ENCODE assay signal across 17 cellular contexts in the genomic region with DNA sequence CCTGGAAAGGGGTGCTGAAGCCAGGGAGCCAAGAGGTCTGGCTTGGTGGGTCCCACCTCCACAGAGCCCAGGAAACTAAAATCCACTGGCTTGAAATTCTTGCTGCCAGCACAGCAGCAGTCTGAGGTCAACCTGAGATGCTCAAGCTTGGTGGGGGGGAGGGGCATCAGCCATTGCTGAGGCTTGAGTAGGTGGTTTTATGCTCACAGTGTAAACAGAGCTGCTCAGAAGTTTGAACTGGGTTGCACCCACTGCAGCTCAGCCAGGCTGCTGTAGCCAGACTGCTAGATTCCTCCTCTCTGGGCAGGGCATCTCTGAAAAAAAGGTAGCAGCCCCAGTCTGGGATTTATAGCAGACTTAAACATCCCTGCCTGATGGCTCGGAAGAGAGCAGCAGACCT. TPM values are rescaled to one million over a fixed set of nuclear protein-coding genes. Genes with fewer than 3 reads are reported as not detected.
DNase-seq lines count a peak whose midpoint lies in the region; ATAC-seq and TF ChIP-seq lines count a peak whose summit lies in the region.
"Had no signal": no experiment of that assay in that cellular context is flagged by ENCODE, and none has a peak within 500 bp of the region (broad histone marks: within the 10 kb centered on the region; RNA-seq: fewer than 3 reads in every experiment).

No MANE protein-coding gene starts in this region.

- H2AK5ac ChIP-seq in IMR-90 (ENCODE audit: low read depth, low read length) = no peak overlapping the region

- H3K4me2 ChIP-seq in GM23248 (ENCODE audit: unreplicated experiment) (no peak overlapping the region), IMR-90 (ENCODE audit: low read depth, low read length) (no peak overlapping the region), neural progenitor cell (no peak overlapping the region)

- H3K27ac Mint-ChIP-seq in neural progenitor cell = no peak overlapping the region
- H3K27ac Mint-ChIP-seq in activated CD8-positive, alpha-beta T cell treated with anti-CD3 and anti-CD28 coated beads for 36 hours = no peak overlapping the region

- no peak overlapping the region for H3K4me3 Mint-ChIP-seq in neural progenitor cell
- no peak overlapping the region for H3K4me3 Mint-ChIP-seq in activated CD8-positive, alpha-beta T cell treated with anti-CD3 and anti-CD28 coated beads for 36 hours

- dilution Hi-C loops in IMR-90 (cut with HindIII; ENCODE audit: low sequenced_read_pairs, unreplicated experiment) = no loop called here

- no peaks in the 10 kb centered on the region for H3F3A ChIP-seq in GM23248 (ENCODE audit: insufficient read depth)
- H3F3A ChIP-seq in neural progenitor cell (ENCODE audit: low read depth) = no peaks in the 10 kb centered on the region

- WGBS in GM23248 (ENCODE audit: low coverage in 1 of 2, low lambda C conversion rate in 2 of 2, missing lambda C conversion rate in 2 of 2), 2 experiments = 50 to 60% methylated on average over 1 of the region's 1 CpG
- WGBS in IMR-90 (ENCODE audit: extremely low coverage in 2 of 2, insufficient read length in 1 of 2), 2 experiments = no CpG with 5 or more reads among the region's 1 CpG

- no peak overlapping the region for H3K23ac ChIP-seq in IMR-90 (ENCODE audit: low read depth, low read length)

- H3K4me1 Mint-ChIP-seq in neural progenitor cell = peaks cover 4% of the 10 kb centered on the region
- H3K4me1 Mint-ChIP-seq in activated CD8-positive, alpha-beta T cell treated with anti-CD3 and anti-CD28 coated beads for 36 hours (ENCODE audit: low read depth) = no peaks in the 10 kb centered on the region

- no peaks in the 10 kb centered on the region for H3K79me2 ChIP-seq in GM23248 (ENCODE audit: insufficient read depth)
- H3K79me2 ChIP-seq in neural progenitor cell (ENCODE audit: low read depth) = no peaks in the 10 kb centered on the region

- no peaks in the 10 kb centered on the region for H4K20me1 ChIP-seq in GM23248 (ENCODE audit: insufficient read depth)
- H4K20me1 ChIP-seq in IMR-90 (ENCODE audit: insufficient read depth, low read length) = no peaks in the 10 kb centered on the region
- H4K20me1 ChIP-seq in neural progenitor cell (ENCODE audit: low read depth) = no peaks in the 10 kb centered on the region

- H2BK5ac ChIP-seq in IMR-90 (ENCODE audit: low read depth, low read length, poor library complexity, severe bottlenecking) = no peak overlapping the region

- H3K9me3 ChIP-seq in GM23248 (ENCODE audit: low read depth) = no peaks in the 10 kb centered on the region
- H3K9me3 ChIP-seq in IMR-90 (ENCODE audit: control insufficient read depth, insufficient read depth, low read length) = no peaks in the 10 kb centered on the region
- no peaks in the 10 kb centered on the region for H3K9me3 ChIP-seq in neural progenitor cell (ENCODE audit: low read depth)
- H3K9me3 ChIP-seq: BE2C, SJCRH30 had no signal

- H2BK20ac ChIP-seq in IMR-90 (ENCODE audit: low read depth, low read length) = no peak overlapping the region

- H3K36me3 ChIP-seq in GM23248 (ENCODE audit: low read depth) (no peaks in the 10 kb centered on the region), IMR-90 (ENCODE audit: control insufficient read depth, insufficient read depth, low read length) (no peaks in the 10 kb centered on the region), neural progenitor cell (no peaks in the 10 kb centered on the region)
- H3K36me3 ChIP-seq: BE2C, SJCRH30 had no signal

- no peak for TF ChIP-seq CTCF in IMR-90 (conservative IDR thresholded peaks at IDR 0.05; ENCODE audit: low read depth, low read length)
- no peak for TF ChIP-seq CTCF in neural progenitor cell (IDR thresholded peaks at IDR 0.05)
- no peak for TF ChIP-seq CTCF in activated CD8-positive, alpha-beta T cell treated with anti-CD3 and anti-CD28 coated beads for 36 hours (IDR thresholded peaks at IDR 0.05)

- no peak overlapping the region for H3K14ac ChIP-seq in IMR-90 (replicated peaks; ENCODE audit: low read depth, low read length)

- no peak overlapping the region for H3K56ac ChIP-seq in IMR-90 (ENCODE audit: extremely low read depth, insufficient read depth, low read length)

- H2BK120ac ChIP-seq in IMR-90 (ENCODE audit: low read depth, low read length) = no peak overlapping the region

- no peak overlapping the region for H3K4ac ChIP-seq in IMR-90 (ENCODE audit: low read depth, low read length)

- H4K91ac ChIP-seq in IMR-90 (ENCODE audit: insufficient read depth, low read depth, low read length) = no peak overlapping the region

- H4K5ac ChIP-seq in IMR-90 (ENCODE audit: low read depth, low read length) = no peak overlapping the region

- H3K9me1 ChIP-seq in IMR-90 (ENCODE audit: insufficient read depth, low read length) = no peaks in the 10 kb centered on the region

- in situ Hi-C loops in GM23248 (cut with MboI) = no loop called here
- in situ Hi-C loops in IMR-90 (cut with MboI; ENCODE audit: low sequenced_read_pairs) = no loop called here

- no TSS peak for BruUV-seq in IMR-90 (replicated peaks; lab: Mats Ljungman, UMichigan)

- no peak overlapping the region for H2AFZ ChIP-seq in GM23248
- no peak overlapping the region for H2AFZ ChIP-seq in IMR-90 (replicated peaks; ENCODE audit: low read length, poor library complexity)
- peak overlapping the region; percentile 89 for H2AFZ ChIP-seq in neural progenitor cell (replicated peaks)

- no peak overlapping the region for H2BK15ac ChIP-seq in IMR-90 (ENCODE audit: low read depth, low read length)

- H3K9me3 Mint-ChIP-seq in neural progenitor cell = no peaks in the 10 kb centered on the region
- no peaks in the 10 kb centered on the region for H3K9me3 Mint-ChIP-seq in activated CD8-positive, alpha-beta T cell treated with anti-CD3 and anti-CD28 coated beads for 36 hours

- H3K4me1 ChIP-seq in GM23248 (ENCODE audit: insufficient read depth) (peaks cover 5% of the 10 kb centered on the region), IMR-90 (ENCODE audit: control insufficient read depth, insufficient read depth, low read length) (no peaks in the 10 kb centered on the region), neural progenitor cell (peaks cover 8% of the 10 kb centered on the region)
- H3K4me1 ChIP-seq: BE2C, SJCRH30 had no signal

- H3K27ac ChIP-seq in GM23248 (no peak overlapping the region), IMR-90 (ENCODE audit: insufficient read depth, low read length) (no peak overlapping the region), neural progenitor cell (no peak overlapping the region)
- H3K27ac ChIP-seq: SJCRH30 had no signal

- H2AK9ac ChIP-seq in IMR-90 (replicated peaks; ENCODE audit: low read depth, low read length, poor library complexity) = no peak overlapping the region

- H3K79me1 ChIP-seq in IMR-90 (ENCODE audit: low read depth in 1 of 2, low read length in 2 of 2) = no peaks in the 10 kb centered on the region

- DNase-seq in GM23248 (peak; percentile 5), IMR-90 (no peak), dedifferentiated amniotic fluid mesenchymal stem cell (ENCODE audit: extremely low spot score) (peak; percentile 3), neural progenitor cell (ENCODE audit: low spot score) (no peak)
- DNase-seq in activated CD8-positive, alpha-beta T cell treated with anti-CD3 and anti-CD28 coated beads for 36 hours = no peak
- DNase-seq in activated naive CD4-positive, alpha-beta T cell treated with anti-CD3 and anti-CD28 coated beads, Interleukin-2, amount 50 U/mL, for 16 hours = no peak
- no peak for DNase-seq in activated CD4-positive, alpha-beta T cell treated with anti-CD3 and anti-CD28 coated beads for 4 hours
- DNase-seq: BE2C, DMS79, Karpas-422, MV-4-11, NCI-H1105 treated with DMSO at 0.1 percent for 48 hours, NCI-H2029 treated with DMSO at 0.1 percent for 48 hours, NCI-H2171 treated with DMSO at 0.1 percent for 48 hours, NCI-H526 treated with DMSO at 0.1 percent for 48 hours, SJCRH30 had no signal

- H3K27me3 Mint-ChIP-seq in neural progenitor cell (ENCODE audit: insufficient read depth, low read depth) = no peaks in the 10 kb centered on the region
- H3K27me3 Mint-ChIP-seq in activated CD8-positive, alpha-beta T cell treated with anti-CD3 and anti-CD28 coated beads for 36 hours = peaks cover 9% of the 10 kb centered on the region

- H3K9ac ChIP-seq in GM23248 (no peak overlapping the region), IMR-90 (ENCODE audit: low read depth, low read length) (no peak overlapping the region), neural progenitor cell (no peak overlapping the region)

- intact Hi-C loops in IMR-90 (cut with micrococcal nuclease) = no loop called here
- intact Hi-C loops in activated CD8-positive, alpha-beta T cell treated with anti-CD3 and anti-CD28 coated beads for 36 hours (cut with micrococcal nuclease) = no loop called here

- peak; percentile 40; the same call in 1 of the 2 replicates for ATAC-seq in IMR-90 (ENCODE audit: low read depth)
- no peak for ATAC-seq in activated CD8-positive, alpha-beta T cell treated with anti-CD3 and anti-CD28 coated beads for 36 hours
- ATAC-seq: Panc1 had no signal

- no peak overlapping the region for H3K18ac ChIP-seq in IMR-90 (ENCODE audit: low read depth, low read length)

- H4K8ac ChIP-seq in IMR-90 (ENCODE audit: low read depth in 2 of 2, low read length in 2 of 2) = no peak overlapping the region

- no peaks in the 10 kb centered on the region for H3K9me2 ChIP-seq in GM23248 (ENCODE audit: insufficient read depth)

- TF ChIP-seq RAD21 in IMR-90 (IDR thresholded peaks at IDR 0.05; ENCODE audit: low read length) = no peak

- H3K36me3 Mint-ChIP-seq in neural progenitor cell = no peaks in the 10 kb centered on the region
- no peaks in the 10 kb centered on the region for H3K36me3 Mint-ChIP-seq in activated CD8-positive, alpha-beta T cell treated with anti-CD3 and anti-CD28 coated beads for 36 hours (ENCODE audit: low read depth)

- no peak overlapping the region for H3K4me3 ChIP-seq in GM23248
- H3K4me3 ChIP-seq in IMR-90 (ENCODE audit: insufficient read depth, low read depth, low read length) = no peak overlapping the region
- no peak overlapping the region for H3K4me3 ChIP-seq in neural progenitor cell
- H3K4me3 ChIP-seq: SJCRH30 had no signal

- CTCF ChIA-PET in IMR-90 (lab: Yijun Ruan, JAX) = no interaction called here
- CTCF ChIA-PET in activated CD8-positive, alpha-beta T cell treated with anti-CD3 and anti-CD28 coated beads for 36 hours (lab: Charles Lee) = no interaction called here

- POLR2A ChIA-PET in IMR-90 (lab: Charles Lee; ENCODE audit: unreplicated experiment) = no interaction called here
- POLR2A ChIA-PET in activated CD8-positive, alpha-beta T cell treated with anti-CD3 and anti-CD28 coated beads for 36 hours (lab: Charles Lee) = no interaction called here

- TF ChIP-seq POLR2A in IMR-90 (IDR thresholded peaks at IDR 0.05; ENCODE audit: low read depth, low read length) = no peak

- H3K27me3 ChIP-seq in GM23248 (replicated peaks; ENCODE audit: insufficient read depth) = no peaks in the 10 kb centered on the region
- no peaks in the 10 kb centered on the region for H3K27me3 ChIP-seq in IMR-90 (ENCODE audit: control insufficient read depth, insufficient read depth, low read length)
- no peaks in the 10 kb centered on the region for H3K27me3 ChIP-seq in neural progenitor cell
- H3K27me3 ChIP-seq: BE2C, SJCRH30 had no signal

RNA-seq across cellular contexts. Expression of gene FBXL17, which starts 55.5 kb away (rescaled TPM):
- total RNA-seq in GM23248 (2014; rRNA removed; shearing (Covaris generic)) = 13.1 and 15.7 TPM in 2 replicates
- polyA plus RNA-seq in GM23248 (2016; fragmentation: Nextera tagmentation; extraction: Ambion mirVana) (1.8 and 1.9 TPM in 2 replicates), IMR-90 (2012; rRNA removed) (3.2 and 3.9 TPM in 2 replicates)
- total RNA-seq in IMR-90 (2012; rRNA removed) (8.1 and 10.0 TPM in 2 replicates), neural progenitor cell (ENCODE audit: low replicate concordance) (6.3 and 7.6 TPM in 2 replicates)
- 0.97 and 1.9 TPM in 2 replicates for polyA plus RNA-seq in IMR-90 (2012; cell fraction: cytosol; rRNA removed)
- polyA plus RNA-seq in IMR-90 (2012; cell fraction: nucleus; rRNA removed; ENCODE audit: low replicate concordance) = 2.9 and 3.1 TPM in 2 replicates
- 1 to 10 TPM; 3.0 to 5.3 TPM for total RNA-seq in activated CD8-positive, alpha-beta T cell treated with anti-CD3 and anti-CD28 coated beads for 36 hours

Comparison
In these comparisons a context has a peak if more than half of its experiments do, and no peak if none do; other contexts are left out.
1. DNase-seq: peak in GM23248 (single experiment) and dedifferentiated amniotic fluid mesenchymal stem cell (single experiment); none in IMR-90 (single experiment), neural progenitor cell (single experiment), activated CD8-positive, alpha-beta T cell treated with anti-CD3 and anti-CD28 coated beads for 36 hours (single experiment), activated naive CD4-positive, alpha-beta T cell treated with anti-CD3 and anti-CD28 coated beads, Interleukin-2, amount 50 U/mL, for 16 hours (single experiment) and activated CD4-positive, alpha-beta T cell treated with anti-CD3 and anti-CD28 coated beads for 4 hours (0 of 2).